28 cellular contexts compared by ENCODE assay signal in the genomic region with DNA sequence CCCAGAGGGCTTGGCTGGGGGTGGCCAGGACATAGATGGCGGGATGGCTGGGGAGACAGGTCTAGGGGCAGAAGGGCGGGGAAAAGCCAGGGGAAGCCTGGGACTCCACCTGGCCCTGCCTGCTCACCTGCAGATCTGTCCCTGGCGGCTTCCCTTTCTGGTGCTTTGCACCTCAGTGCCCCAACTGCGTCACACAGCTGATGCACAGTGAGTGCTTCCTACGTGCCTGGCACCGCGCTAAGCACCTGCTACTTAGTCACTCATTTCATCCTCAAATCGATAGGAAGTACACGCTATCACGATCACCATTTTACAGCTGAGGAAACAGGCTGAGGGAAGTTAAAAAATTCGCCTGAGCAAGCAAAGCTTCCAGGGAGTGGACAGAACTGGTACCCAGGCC.
DNase-seq lines count a peak whose midpoint lies in the region; ATAC-seq, FAIRE-seq and TF ChIP-seq lines count a peak whose summit lies in the region.
"Had no signal": no experiment of that assay in that cellular context is flagged by ENCODE, and none has a peak within 500 bp of the region (broad histone marks: within the 10 kb centered on the region; RNA-seq: fewer than 3 reads in every experiment).

No MANE protein-coding gene starts in this region.

- TF ChIP-seq RAD21 in GM12878 (IDR thresholded peaks at IDR 0.05; ENCODE audit: insufficient read depth, low read depth, low read length) = no peak

- TF ChIP-seq CTCF in GM12878 (IDR thresholded peaks at IDR 0.05 in 2 of 3, conservative IDR thresholded peaks at IDR 0.05 in 1 of 3; ENCODE audit: control insufficient read depth in 2 of 3, extremely low read depth in 1 of 3, insufficient read depth in 1 of 3, low read depth in 3 of 3, low read length in 3 of 3) = no peak

- FAIRE-seq in GM12878 (lab: Jason Lieb, UNC) = no peak
- FAIRE-seq: A204.1, GM19239 had no signal

- SMC1A ChIA-PET in GM12878 (lab: Charles Lee; ENCODE audit: uncharacterized antibody, unreplicated experiment) = interaction anchor here (1.0 kb wide), 1 partner anchor 23 kb away, joined by 4 read pairs; no protein-coding TSS in a partner anchor

- POLR2A ChIA-PET in GM12878 (lab: Charles Lee) = no interaction called here
- POLR2A ChIA-PET in activated CD4-positive, alpha-beta T cell treated with anti-CD3 and anti-CD28 coated beads for 36 hours (lab: Charles Lee) = no interaction called here

- H3K27ac ChIP-seq in GM12878 (ENCODE audit: control insufficient read depth, insufficient read depth) = no peak overlapping the region
- H3K27ac ChIP-seq: PC-9 had no signal

- peak; percentile 40 for DNase-seq in Ammon's horn (ENCODE audit: low spot score)
- DNase-seq in COLO668 (lab: John Stamatoyannopoulos, UW; ENCODE audit: unreplicated experiment) = peak; percentile 57
- DNase-seq in GM12878 (ENCODE audit: low read depth, low spot score) = no peak
- DNase-seq in mucosa of gallbladder (ENCODE audit: low spot score) = peak; percentile 55
- DNase-seq in activated CD4-positive, alpha-beta T cell treated with anti-CD3 and anti-CD28 coated beads for 36 hours = no peak
- no peak for DNase-seq in NCI-H510A (lab: John Stamatoyannopoulos, UW)
- no peak for DNase-seq in stimulated activated CD4-positive, alpha-beta T cell treated with anti-CD3 and anti-CD28 coated beads, Interleukin-4, amount 100 ng/mL, for 4 hours
- DNase-seq: AML-193; CD8-positive, alpha-beta memory T cell; DMS153; DND-41; H9; KBM-7; MV-4-11; NCI-H1105; NCI-H1436 treated with DMSO at 0.1 percent for 48 hours; NCI-H187 treated with DMSO at 0.1 percent for 48 hours; NCI-H2227 treated with DMSO at 0.1 percent for 48 hours; NCI-H510A treated with DMSO at 0.1 percent for 48 hours; NCI-H774; NK-92 treated with Interleukin-12 subunit alpha and Interleukin-12 subunit beta, amount 100 ng/mL, for 24 hours; PC-9; Right ventricle myocardium superior; RPMI8226; T-helper 1 cell had no signal

- no peak overlapping the region for H3K4me2 ChIP-seq in GM12878 (ENCODE audit: control insufficient read depth, insufficient read depth)
- H3K4me2 ChIP-seq: PC-9 had no signal

- intact Hi-C loops in GM12878 (cut with micrococcal nuclease; ENCODE audit: unreplicated experiment) = no loop called here
- intact Hi-C loops in activated CD4-positive, alpha-beta T cell treated with anti-CD3 and anti-CD28 coated beads for 36 hours (cut with DNase I, micrococcal nuclease) = no loop called here

- no peak overlapping the region for H3K9ac ChIP-seq in GM12878 (ENCODE audit: control insufficient read depth, insufficient read depth, low read length)

- no peak overlapping the region for H3K27ac Mint-ChIP-seq in activated CD4-positive, alpha-beta T cell treated with anti-CD3 and anti-CD28 coated beads for 36 hours
- H3K27ac Mint-ChIP-seq: CD8-positive, alpha-beta memory T cell; H9 had no signal

- TF ChIP-seq POLR2A in GM12878 (IDR thresholded peaks at IDR 0.05; ENCODE audit: low read depth, low read length) = no peak

- H3K4me3 Mint-ChIP-seq in activated CD4-positive, alpha-beta T cell treated with anti-CD3 and anti-CD28 coated beads for 36 hours = no peak overlapping the region
- H3K4me3 Mint-ChIP-seq: CD14-positive monocyte; CD8-positive, alpha-beta memory T cell; H9 had no signal

- H3K36me3 Mint-ChIP-seq in activated CD4-positive, alpha-beta T cell treated with anti-CD3 and anti-CD28 coated beads for 36 hours (ENCODE audit: low read depth) = no peaks in the 10 kb centered on the region
- H3K36me3 Mint-ChIP-seq: CD14-positive monocyte; CD8-positive, alpha-beta memory T cell had no signal

- no peaks in the 10 kb centered on the region; the same call in 1 of the 2 replicates for H3K4me1 ChIP-seq in GM12878 (ENCODE audit: control insufficient read depth, insufficient read depth, low read length)

- H2AFZ ChIP-seq in GM12878 (ENCODE audit: control insufficient read depth, low read depth, low read length) = no peak overlapping the region
- H2AFZ ChIP-seq: PC-9 had no signal

- no peaks in the 10 kb centered on the region for H3K9me3 Mint-ChIP-seq in activated CD4-positive, alpha-beta T cell treated with anti-CD3 and anti-CD28 coated beads for 36 hours (ENCODE audit: low read depth)
- H3K9me3 Mint-ChIP-seq: CD14-positive monocyte; CD8-positive, alpha-beta memory T cell; H9 had no signal

- ATAC-seq in GM12878 = peak; percentile 26; the same call in 2 of the 3 replicates
- no peak for ATAC-seq in activated CD4-positive, alpha-beta T cell treated with anti-CD3 and anti-CD28 coated beads for 36 hours

- H3K4me3 ChIP-seq in GM12878 = no peak overlapping the region
- H3K4me3 ChIP-seq: PC-9 had no signal

- H3K27me3 Mint-ChIP-seq in activated CD4-positive, alpha-beta T cell treated with anti-CD3 and anti-CD28 coated beads for 36 hours = no peaks in the 10 kb centered on the region

- CTCF ChIA-PET in GM12878 (lab: Yijun Ruan, JAX) = interaction anchor here (0.8 to 2.6 kb wide), 3 partner anchors 9 to 23 kb away, joined by 3 to 7 read pairs (median 3); no protein-coding TSS in a partner anchor
- CTCF ChIA-PET in activated CD4-positive, alpha-beta T cell treated with anti-CD3 and anti-CD28 coated beads for 36 hours (lab: Charles Lee) = interaction anchor here (1.0 to 2.2 kb wide), 2 partner anchors 18 to 97 kb away, joined by 3 to 6 read pairs; no protein-coding TSS in a partner anchor

- peaks cover 0 to 5% of the 10 kb centered on the region in 2 experiments; a peak in 3 of 4 replicates for H3K27me3 ChIP-seq in GM12878 (replicated peaks in 1 of 2; ENCODE audit: control insufficient read depth in 2 of 2, insufficient read depth in 2 of 2, low read length in 1 of 2)

- H4K20me1 ChIP-seq in GM12878 (ENCODE audit: control insufficient read depth, insufficient read depth) = no peaks in the 10 kb centered on the region

- TF ChIP-seq EP300 in GM12878 (IDR thresholded peaks at IDR 0.05; ENCODE audit: borderline replicate concordance in 1 of 2, control insufficient read depth in 1 of 2, low read depth in 2 of 2, low read length in 2 of 2) = no peak

- 28% methylated on average over 11 of the region's 11 CpGs for WGBS in GM12878 (ENCODE audit: insufficient coverage, insufficient replicate concordance, low lambda C conversion rate, missing lambda C conversion rate)

- BruUV-seq in GM12878 (replicated peaks; lab: Mats Ljungman, UMichigan) = no TSS peak

- H3K9me3 ChIP-seq in GM12878 (replicated peaks; ENCODE audit: control insufficient read depth, insufficient read depth, low read length) = no peaks in the 10 kb centered on the region

- no peaks in the 10 kb centered on the region for H3K36me3 ChIP-seq in GM12878 (ENCODE audit: control insufficient read depth in 2 of 2, insufficient read depth in 2 of 2, low read length in 1 of 2)

- H3K79me2 ChIP-seq in GM12878 (ENCODE audit: control insufficient read depth, insufficient read depth, low read length) = no peaks in the 10 kb centered on the region

- RAD21 ChIA-PET in GM12878 (lab: Charles Lee; ENCODE audit: unreplicated experiment) = no interaction called here

- in situ Hi-C loops in GM12878 (cut with MboI) = no loop called here

- H3K4me1 Mint-ChIP-seq in activated CD4-positive, alpha-beta T cell treated with anti-CD3 and anti-CD28 coated beads for 36 hours = no peaks in the 10 kb centered on the region
- H3K4me1 Mint-ChIP-seq: CD14-positive monocyte; CD8-positive, alpha-beta memory T cell had no signal

TF ChIP-seq in GM12878, 131 proteins besides CTCF, POLR2A, EP300 and RAD21:
- TF ChIP-seq BHLHE40 (IDR thresholded peaks at IDR 0.05; ENCODE audit: borderline replicate concordance in 1 of 2, low read depth in 2 of 2, low read length in 1 of 2) (0 out of 4 replicates have a peak, but pooled peaks of 1 of the 2 experiments have one; percentile 12), ZZZ3 (IDR thresholded peaks at IDR 0.05; ENCODE audit: control insufficient read depth, insufficient read length, low read depth) (no peak)

Comparison
In these comparisons a context has a peak if more than half of its experiments do, and no peak if none do; other contexts are left out.
1. DNase-seq: peak in Ammon's horn (single experiment), COLO668 (single experiment) and mucosa of gallbladder (single experiment); none in GM12878 (single experiment), activated CD4-positive, alpha-beta T cell treated with anti-CD3 and anti-CD28 coated beads for 36 hours (single experiment), NCI-H510A (single experiment) and stimulated activated CD4-positive, alpha-beta T cell treated with anti-CD3 and anti-CD28 coated beads, Interleukin-4, amount 100 ng/mL, for 4 hours (0 of 2).